ENCODE assay signal across 22 cellular contexts in genomic region chr9:130001185-130001584, GRCh38. TPM values are rescaled to one million over a fixed set of nuclear protein-coding genes. Genes with fewer than 3 reads are reported as not detected.
DNase-seq lines count a peak whose midpoint lies in the region; ATAC-seq and TF ChIP-seq lines count a peak whose summit lies in the region.
"Had no signal": no experiment of that assay in that cellular context is flagged by ENCODE, and none has a peak within 500 bp of the region (broad histone marks: within the 10 kb centered on the region; RNA-seq: fewer than 3 reads in every experiment).

No MANE protein-coding gene starts in this region.

- intact Hi-C loops in activated T-helper 2 cell treated with anti-CD3 and anti-CD28 coated beads, Interferon-gamma antibody, Interleukin-2, Interleukin-4, amounts not matched to agents 10 μg/mL and 5 μg/mL and 100 μg/mL, durations not matched to agents 14 hours and 24 hours and 36 hours (cut with micrococcal nuclease), result no loop called here
- intact Hi-C loops in sciatic nerve (cut with DNase I), result no loop called here

- DNase-seq in activated T-cell treated with anti-CD3 and anti-CD28 coated beads, Interleukin-2, amount 50 U/mL, for 72 hours, result no peak
- DNase-seq in activated T-cell treated with anti-CD3 and anti-CD28 coated beads for 4 hours (no peak), GM06990 (ENCODE audit: extremely low read depth, insufficient read length) (no peak), GF-D8 (lab: John Stamatoyannopoulos, UW) (no peak), HFFc6 (no peak), sciatic nerve (ENCODE audit: low spot score) (no peak)
- no peak for DNase-seq in activated T-helper 2 cell treated with anti-CD3 and anti-CD28 coated beads, Interferon-gamma antibody, Interleukin-2, Interleukin-4, amounts not matched to agents 10 μg/mL and 5 μg/mL and 100 μg/mL, durations not matched to agents 14 hours and 24 hours and 36 hours (ENCODE audit: low spot score)
- no peak for DNase-seq in natural killer cell treated with Interleukin-12 subunit alpha and Interleukin-12 subunit beta and Interleukin-15 and Interleukin-18, amount 100 ng/mL, for 72 hours (ENCODE audit: low spot score)
- DNase-seq: ACHN; activated CD4-positive, alpha-beta T cell treated with anti-CD3 and anti-CD28 coated beads, Interleukin-2, amount 50 U/mL, for 48 hours; effector CD4-positive, alpha-beta T cell; erythroblast; left colon; NCI-H187; NCI-H69; nucleus accumbens had no signal

- peaks cover 9 to 36% of the 10 kb centered on the region in 2 donors for H3K36me3 Mint-ChIP-seq in activated T-cell treated with anti-CD3 and anti-CD28 coated beads, Interleukin-2, amount 50 U/mL, for 72 hours (ENCODE audit: insufficient read depth in 2 of 2)
- H3K36me3 Mint-ChIP-seq in activated T-helper 2 cell treated with anti-CD3 and anti-CD28 coated beads, Interferon-gamma antibody, Interleukin-2, Interleukin-4, amounts not matched to agents 10 μg/mL and 5 μg/mL and 100 μg/mL, durations not matched to agents 14 hours and 24 hours and 36 hours (ENCODE audit: low read depth), result peaks cover 63% of the 10 kb centered on the region
- H3K36me3 Mint-ChIP-seq in natural killer cell treated with Interleukin-12 subunit alpha and Interleukin-12 subunit beta and Interleukin-15 and Interleukin-18, amount 100 ng/mL, for 72 hours, result peaks cover 4% of the 10 kb centered on the region
- peaks cover 5% of the 10 kb centered on the region; the same call in 1 of the 2 replicates for H3K36me3 Mint-ChIP-seq in HFFc6 (ENCODE audit: low read depth)

- no peaks in the 10 kb centered on the region for H3K27me3 ChIP-seq in GM06990 (replicated peaks; ENCODE audit: control insufficient read depth, insufficient read depth, low read length)
- H3K27me3 ChIP-seq: adrenal gland, BLaER1, SJSA1 had no signal

- H3K4me3 ChIP-seq in GM06990 (replicated peaks; ENCODE audit: low read depth, low read length), result peak overlapping the region; percentile 20; the same call in 1 of the 2 replicates
- H3K4me3 ChIP-seq: adrenal gland, BLaER1, SJSA1, skin epidermis had no signal

- H3K4me3 Mint-ChIP-seq in activated T-cell treated with anti-CD3 and anti-CD28 coated beads, Interleukin-2, amount 50 U/mL, for 72 hours, result peak overlapping the region in 1 of 2 donors; percentile 66
- H3K4me3 Mint-ChIP-seq in activated T-helper 2 cell treated with anti-CD3 and anti-CD28 coated beads, Interferon-gamma antibody, Interleukin-2, Interleukin-4, amounts not matched to agents 10 μg/mL and 5 μg/mL and 100 μg/mL, durations not matched to agents 14 hours and 24 hours and 36 hours (ENCODE audit: low read depth), result no peak overlapping the region
- no peak overlapping the region for H3K4me3 Mint-ChIP-seq in natural killer cell treated with Interleukin-12 subunit alpha and Interleukin-12 subunit beta and Interleukin-15 and Interleukin-18, amount 100 ng/mL, for 72 hours
- no peak overlapping the region for H3K4me3 Mint-ChIP-seq in HFFc6
- H3K4me3 Mint-ChIP-seq: brain had no signal

- no peak for ATAC-seq in activated T-cell treated with anti-CD3 and anti-CD28 coated beads, Interleukin-2, amount 50 U/mL, for 72 hours (replicated peaks in 1 of 2)
- no peak for ATAC-seq in natural killer cell treated with Interleukin-12 subunit alpha and Interleukin-12 subunit beta and Interleukin-15 and Interleukin-18, amount 100 ng/mL, for 72 hours
- no peak for ATAC-seq in sciatic nerve
- ATAC-seq: HepG2, left colon had no signal

- no peaks in the 10 kb centered on the region for H3K27me3 Mint-ChIP-seq in activated T-cell treated with anti-CD3 and anti-CD28 coated beads, Interleukin-2, amount 50 U/mL, for 72 hours (ENCODE audit: low read depth)
- no peaks in the 10 kb centered on the region for H3K27me3 Mint-ChIP-seq in activated T-helper 2 cell treated with anti-CD3 and anti-CD28 coated beads, Interferon-gamma antibody, Interleukin-2, Interleukin-4, amounts not matched to agents 10 μg/mL and 5 μg/mL and 100 μg/mL, durations not matched to agents 14 hours and 24 hours and 36 hours (ENCODE audit: low read depth)
- no peaks in the 10 kb centered on the region for H3K27me3 Mint-ChIP-seq in natural killer cell treated with Interleukin-12 subunit alpha and Interleukin-12 subunit beta and Interleukin-15 and Interleukin-18, amount 100 ng/mL, for 72 hours
- no peaks in the 10 kb centered on the region for H3K27me3 Mint-ChIP-seq in HFFc6 (ENCODE audit: insufficient read depth)
- H3K27me3 Mint-ChIP-seq: brain had no signal

- H3K36me3 ChIP-seq in GM06990 (ENCODE audit: control insufficient read depth, insufficient read depth, low read length), result peaks cover 5% of the 10 kb centered on the region
- H3K36me3 ChIP-seq: adrenal gland, BLaER1, SJSA1 had no signal

- peaks cover 87% of the 10 kb centered on the region for H3K4me1 Mint-ChIP-seq in activated T-cell treated with anti-CD3 and anti-CD28 coated beads, Interleukin-2, amount 50 U/mL, for 72 hours (ENCODE audit: low read depth)
- peaks cover 45% of the 10 kb centered on the region for H3K4me1 Mint-ChIP-seq in activated T-helper 2 cell treated with anti-CD3 and anti-CD28 coated beads, Interferon-gamma antibody, Interleukin-2, Interleukin-4, amounts not matched to agents 10 μg/mL and 5 μg/mL and 100 μg/mL, durations not matched to agents 14 hours and 24 hours and 36 hours (ENCODE audit: low read depth)
- peaks cover 28 to 33% of the 10 kb centered on the region in 2 donors for H3K4me1 Mint-ChIP-seq in natural killer cell treated with Interleukin-12 subunit alpha and Interleukin-12 subunit beta and Interleukin-15 and Interleukin-18, amount 100 ng/mL, for 72 hours (ENCODE audit: low read depth in 2 of 2)
- peaks cover 20% of the 10 kb centered on the region for H3K4me1 Mint-ChIP-seq in HFFc6 (ENCODE audit: low read depth)

- TF ChIP-seq CTCF in GM06990 (IDR thresholded peaks at IDR 0.05; ENCODE audit: insufficient read depth, low read length, poor library complexity, severe bottlenecking), result no peak
- TF ChIP-seq CTCF in HFFc6 (IDR thresholded peaks at IDR 0.05), result no peak

- H3K27ac Mint-ChIP-seq in activated T-cell treated with anti-CD3 and anti-CD28 coated beads, Interleukin-2, amount 50 U/mL, for 72 hours, result peak overlapping the region; percentile 90
- H3K27ac Mint-ChIP-seq in activated T-helper 2 cell treated with anti-CD3 and anti-CD28 coated beads, Interferon-gamma antibody, Interleukin-2, Interleukin-4, amounts not matched to agents 10 μg/mL and 5 μg/mL and 100 μg/mL, durations not matched to agents 14 hours and 24 hours and 36 hours, result peak overlapping the region; percentile 66
- H3K27ac Mint-ChIP-seq in natural killer cell treated with Interleukin-12 subunit alpha and Interleukin-12 subunit beta and Interleukin-15 and Interleukin-18, amount 100 ng/mL, for 72 hours, result peak overlapping the region; percentile 49 to 87
- H3K27ac Mint-ChIP-seq in HFFc6, result no peak overlapping the region

- H3K9me3 Mint-ChIP-seq in activated T-cell treated with anti-CD3 and anti-CD28 coated beads, Interleukin-2, amount 50 U/mL, for 72 hours, result peaks cover 0 to 3% of the 10 kb centered on the region in 2 donors
- H3K9me3 Mint-ChIP-seq in activated T-helper 2 cell treated with anti-CD3 and anti-CD28 coated beads, Interferon-gamma antibody, Interleukin-2, Interleukin-4, amounts not matched to agents 10 μg/mL and 5 μg/mL and 100 μg/mL, durations not matched to agents 14 hours and 24 hours and 36 hours, result no peaks in the 10 kb centered on the region
- H3K9me3 Mint-ChIP-seq in natural killer cell treated with Interleukin-12 subunit alpha and Interleukin-12 subunit beta and Interleukin-15 and Interleukin-18, amount 100 ng/mL, for 72 hours, result no peaks in the 10 kb centered on the region
- no peaks in the 10 kb centered on the region for H3K9me3 Mint-ChIP-seq in HFFc6

RNA-seq across cellular contexts. Expression of gene FNBP1, which starts 41.8 kb away (rescaled TPM):
- 100 to 1,000 TPM; 301 to 323 TPM for total RNA-seq in activated T-cell treated with anti-CD3 and anti-CD28 coated beads, Interleukin-2, amount 50 U/mL, for 72 hours
- 358 and 359 TPM in 2 replicates for total RNA-seq in activated T-helper 2 cell treated with anti-CD3 and anti-CD28 coated beads, Interferon-gamma antibody, Interleukin-2, Interleukin-4, amounts not matched to agents 10 μg/mL and 5 μg/mL and 100 μg/mL, durations not matched to agents 14 hours and 24 hours and 36 hours
- 100 to 1,000 TPM; 124 to 141 TPM for total RNA-seq in natural killer cell treated with Interleukin-12 subunit alpha and Interleukin-12 subunit beta and Interleukin-15 and Interleukin-18, amount 100 ng/mL, for 72 hours
- 10 to 100 TPM; 34.7 to 40.6 (median 35.5) TPM for total RNA-seq in HFFc6 (2021; fragmentation: NEBNext Ultra II Directional; extraction: Animal tissue kit (Norgen Biotek cat#: 25700))
- 132 TPM for total RNA-seq in sciatic nerve

RNA-seq across cellular contexts. Expression of gene GPR107, which starts 52.5 kb away (rescaled TPM):
- total RNA-seq in activated T-cell treated with anti-CD3 and anti-CD28 coated beads, Interleukin-2, amount 50 U/mL, for 72 hours, result 10 to 100 TPM; 27.3 to 31.7 TPM
- total RNA-seq in activated T-helper 2 cell treated with anti-CD3 and anti-CD28 coated beads, Interferon-gamma antibody, Interleukin-2, Interleukin-4, amounts not matched to agents 10 μg/mL and 5 μg/mL and 100 μg/mL, durations not matched to agents 14 hours and 24 hours and 36 hours, result 22.3 and 23.7 TPM in 2 replicates
- total RNA-seq in natural killer cell treated with Interleukin-12 subunit alpha and Interleukin-12 subunit beta and Interleukin-15 and Interleukin-18, amount 100 ng/mL, for 72 hours, result 10 to 100 TPM; 32.6 to 32.8 TPM
- total RNA-seq in HFFc6 (2021; fragmentation: NEBNext Ultra II Directional; extraction: Animal tissue kit (Norgen Biotek cat#: 25700)), result 10 to 100 TPM; 44.9 to 51.2 (median 48.5) TPM
- total RNA-seq in sciatic nerve, result 42.4 TPM
